ENCODE assay signal across 8 cellular contexts in genomic region chr14:100238419-100239199, GRCh38. TPM values are rescaled to one million over a fixed set of nuclear protein-coding genes. Genes with fewer than 3 reads are reported as not detected.
A peak's percentile ranks its signal among the peaks of the same experiment; 100 is the strongest.
DNase-seq lines count a peak whose midpoint lies in the region; ATAC-seq, FAIRE-seq and TF ChIP-seq lines count a peak whose summit lies in the region.

YY1 (plus strand) TSS chr14:100239144; CDS start chr14:100239245, 101 bp downstream.

- TF ChIP-seq POLR2A in GM18505 (IDR thresholded peaks at IDR 0.05; ENCODE audit: borderline replicate concordance, extremely low read depth, insufficient read depth, insufficient read length): peak; percentile 71

- no peak for FAIRE-seq in urothelium cell line (lab: Jason Lieb, UNC)

- peak; percentile 67 for ATAC-seq in GM18505 (IDR thresholded peaks at IDR 0.05; ENCODE audit: unreplicated experiment)
- peak; percentile 75 for ATAC-seq in HG02970 (IDR thresholded peaks at IDR 0.05; ENCODE audit: low FRiP score, unreplicated experiment)
- ATAC-seq in left ventricle myocardium superior: peak; percentile 86

- DNase-seq in NCI-H187 treated with DMSO at 0.1 percent for 48 hours (lab: John Stamatoyannopoulos, UW) (peak; percentile 94), T-helper 2 cell (peak; percentile 98 to 100 (median 99)), left ventricle myocardium superior (peak; percentile 100), pulmonary artery endothelial cell (ENCODE audit: low read depth, low spot score) (peak; percentile 90), urothelium cell line (ENCODE audit: low spot score) (peak; percentile 96)

- intact Hi-C loops in left ventricle myocardium superior (cut with micrococcal nuclease): no loop called here

- peak within 1 kb of the TSS; percentile 90 for H3K27ac ChIP-seq in angular gyrus (ENCODE audit: low read depth, low read length)

RNA-seq across cellular contexts. Expression of gene YY1, which starts in this region (rescaled TPM):
- total RNA-seq in left ventricle myocardium superior (48.1 TPM), pulmonary artery endothelial cell (56.3 and 65.0 TPM in 2 replicates)

Comparison
In these comparisons a context has a peak if more than half of its experiments do, and no peak if none do; other contexts are left out.
1. Peak in every context shown above with its lines: DNase-seq, ATAC-seq and H3K27ac ChIP-seq.